Comparison of ENCODE assay signal across 11 cellular contexts in genomic region chr3:52895416-52895815, GRCh38. TPM values are rescaled to one million over a fixed set of nuclear protein-coding genes. Genes with fewer than 3 reads are reported as not detected.
DNase-seq lines count a peak whose midpoint lies in the region; ATAC-seq and TF ChIP-seq lines count a peak whose summit lies in the region.
"Had no signal": no experiment of that assay in that cellular context is flagged by ENCODE, and none has a peak within 500 bp of the region (broad histone marks: within the 10 kb centered on the region; RNA-seq: fewer than 3 reads in every experiment).

No MANE protein-coding gene starts in this region.

- no peak overlapping the region for H2AFZ ChIP-seq in DND-41 (ENCODE audit: low read depth, low read length)

- H3K9me3 Mint-ChIP-seq in T-cell, result no peaks in the 10 kb centered on the region
- H3K9me3 Mint-ChIP-seq in central memory CD8-positive, alpha-beta T cell, result no peaks in the 10 kb centered on the region

- H3K27me3 Mint-ChIP-seq in T-cell, result no peaks in the 10 kb centered on the region
- no peaks in the 10 kb centered on the region for H3K27me3 Mint-ChIP-seq in central memory CD8-positive, alpha-beta T cell

- TF ChIP-seq CTCF in DND-41 (IDR thresholded peaks at IDR 0.05; ENCODE audit: borderline replicate concordance, extremely low read depth, low read length, poor library complexity, severe bottlenecking) (no peak), psoas muscle (IDR thresholded peaks at IDR 0.05) (no peak), colonic mucosa (IDR thresholded peaks at IDR 0.05) (no peak)

- peak overlapping the region; percentile 88 to 92 (median 91) for H3K4me3 Mint-ChIP-seq in T-cell
- H3K4me3 Mint-ChIP-seq in central memory CD8-positive, alpha-beta T cell, result peak overlapping the region; percentile 91

- H3K27me3 ChIP-seq in DND-41 (ENCODE audit: insufficient read depth, low read length, poor library complexity) (no peaks in the 10 kb centered on the region), psoas muscle (ENCODE audit: insufficient read depth in 3 of 3, low read length in 2 of 3) (no peaks in the 10 kb centered on the region), colonic mucosa (no peaks in the 10 kb centered on the region)
- H3K27me3 ChIP-seq: transverse colon had no signal

- intact Hi-C loops in psoas muscle (cut with DNase I) (no loop called here), colonic mucosa (cut with DNase I) (no loop called here)

- H3K4me1 Mint-ChIP-seq in T-cell, result peaks cover 46 to 70% (median 66%) of the 10 kb centered on the region in 3 donors
- peaks cover 62% of the 10 kb centered on the region for H3K4me1 Mint-ChIP-seq in central memory CD8-positive, alpha-beta T cell

- peaks cover 6% of the 10 kb centered on the region; the same call in 1 of the 2 replicates for H4K20me1 ChIP-seq in DND-41 (ENCODE audit: insufficient read depth, low read length)

- CTCF ChIA-PET in T-cell (lab: Charles Lee), result interaction anchor here in 1 of 2 donors (0.6 kb wide), 2 partner anchors 50 to 289 kb away, joined by 3 to 4 read pairs; no protein-coding TSS in a partner anchor

- no peaks in the 10 kb centered on the region for H3K36me3 Mint-ChIP-seq in T-cell
- H3K36me3 Mint-ChIP-seq in central memory CD8-positive, alpha-beta T cell (ENCODE audit: insufficient read depth), result peaks cover 3% of the 10 kb centered on the region

- H3K9me3 ChIP-seq in DND-41 (ENCODE audit: insufficient read depth, low read length, severe bottlenecking) (no peaks in the 10 kb centered on the region), psoas muscle (no peaks in the 10 kb centered on the region), colonic mucosa (no peaks in the 10 kb centered on the region)
- H3K9me3 ChIP-seq: transverse colon had no signal

- H3K27ac Mint-ChIP-seq in T-cell, result peak overlapping the region; percentile 61 to 90
- peak overlapping the region; percentile 88 for H3K27ac Mint-ChIP-seq in central memory CD8-positive, alpha-beta T cell (ENCODE audit: low read depth)

- H3K4me2 ChIP-seq in DND-41 (ENCODE audit: insufficient read depth, low read length), result peak overlapping the region; percentile 90

- no peak for DNase-seq in DND-41
- no peak for DNase-seq in T-cell
- DNase-seq in central memory CD8-positive, alpha-beta T cell (ENCODE audit: low spot score in 2 of 2), result no peak
- DNase-seq in psoas muscle, result no peak
- no peak for DNase-seq in midbrain (lab: John Stamatoyannopoulos, UW)
- DNase-seq in caudate nucleus (lab: John Stamatoyannopoulos, UW), result no peak
- no peak for DNase-seq in colonic mucosa
- DNase-seq: DMS53, NCI-H1694 treated with DMSO at 0.1 percent for 48 hours, transverse colon had no signal

- peaks cover 6% of the 10 kb centered on the region; the same call in 1 of the 2 replicates for H3K36me3 ChIP-seq in DND-41 (ENCODE audit: insufficient read depth, low read length)
- H3K36me3 ChIP-seq in psoas muscle (ENCODE audit: insufficient read depth in 1 of 2, low read depth in 1 of 2), result no peaks in the 10 kb centered on the region
- no peaks in the 10 kb centered on the region for H3K36me3 ChIP-seq in colonic mucosa
- H3K36me3 ChIP-seq: transverse colon had no signal

- H3K4me3 ChIP-seq in DND-41 (ENCODE audit: low read depth in 1 of 2, low read length in 2 of 2) (no peak overlapping the region; a peak in 1 of 4 replicates), psoas muscle (peak overlapping the region; percentile 72), colonic mucosa (no peak overlapping the region)

- WGBS in psoas muscle, 3 donors, result 59 to 67% (median 61%) methylated on average over 5 of the region's 5 CpGs

- H3K79me2 ChIP-seq in DND-41 (ENCODE audit: insufficient read depth, low read length), result peaks cover 32% of the 10 kb centered on the region

- no peak overlapping the region for H3K27ac ChIP-seq in DND-41 (ENCODE audit: low read length)
- H3K27ac ChIP-seq in psoas muscle, result peak overlapping the region; percentile 89
- H3K27ac ChIP-seq in caudate nucleus (ENCODE audit: low read depth, low read length), result no peak overlapping the region
- H3K27ac ChIP-seq in colonic mucosa, result no peak overlapping the region

- H3K4me1 ChIP-seq in DND-41 (ENCODE audit: insufficient read depth, low read length) (peaks cover 30% of the 10 kb centered on the region), psoas muscle (peaks cover 46% of the 10 kb centered on the region), colonic mucosa (no peaks in the 10 kb centered on the region)

- ATAC-seq in DND-41 (ENCODE audit: insufficient read depth, low read depth) (no peak), T-cell (replicated peaks in 1 of 4) (no peak), psoas muscle (peak in 1 of 4 donors; percentile 16), HG03196 (IDR thresholded peaks at IDR 0.05; ENCODE audit: unreplicated experiment) (no peak)
- no peak for ATAC-seq in central memory CD8-positive, alpha-beta T cell (replicated peaks; ENCODE audit: extremely low read depth, poor library complexity, severe bottlenecking)

- POLR2A ChIA-PET in T-cell (lab: Charles Lee), result no interaction called here

- no peak overlapping the region for H3K9ac ChIP-seq in DND-41 (ENCODE audit: low read depth, low read length)
- H3K9ac ChIP-seq in colonic mucosa (ENCODE audit: low read depth in 2 of 2, low read length in 2 of 2), result no peak overlapping the region

RNA-seq across cellular contexts. Expression of gene STIMATE, which starts 1.9 kb away (rescaled TPM):
- total RNA-seq in T-cell (10 to 100 TPM; 37.3 to 61.8 (median 52.9) TPM), psoas muscle (10 to 100 TPM in 3 of 4 donors, 1 to 10 TPM in 1; 7.1 to 12.9 (median 11.3) TPM), colonic mucosa (10 to 100 TPM in 1 of 2 donors, 1 to 10 TPM in 1; 7.4 to 15.3 TPM)
- 10 to 100 TPM in 1 of 3 donors, 1 to 10 TPM in 2; 3.5 to 22.3 (median 5.6) TPM for polyA plus RNA-seq in psoas muscle
